ENCODE assay signal across 23 cellular contexts in genomic region chr18:55557211-55557610, GRCh38. TPM values are rescaled to one million over a fixed set of nuclear protein-coding genes. Genes with fewer than 3 reads are reported as not detected.
DNase-seq lines count a peak whose midpoint lies in the region; ATAC-seq, FAIRE-seq and TF ChIP-seq lines count a peak whose summit lies in the region.
"Had no signal": no experiment of that assay in that cellular context is flagged by ENCODE, and none has a peak within 500 bp of the region (broad histone marks: within the 10 kb centered on the region; RNA-seq: fewer than 3 reads in every experiment).

No MANE protein-coding gene starts in this region.

- H3K18ac ChIP-seq in H1 (ENCODE audit: extremely low read depth, low read length): no peak overlapping the region

- H3K27ac ChIP-seq in OCI-LY1 (ENCODE audit: low read depth, low read length, poor library complexity, severe bottlenecking) (peak overlapping the region; percentile 95), H1 (ENCODE audit: low read depth, low read length) (no peak overlapping the region)
- H3K27ac ChIP-seq: 22Rv1, A549 had no signal

- no peak overlapping the region for H2BK20ac ChIP-seq in H1 (ENCODE audit: low read length)

- H3K27me3 Mint-ChIP-seq in nephron progenitor cell (ENCODE audit: low read depth, poor library complexity): no peaks in the 10 kb centered on the region
- H3K27me3 Mint-ChIP-seq in activated CD8-positive, alpha-beta T cell treated with anti-CD3 and anti-CD28 coated beads, Interleukin-2, amount 10 ng/mL, durations not matched to agents 7 days and 5 days (ENCODE audit: low read depth): no peaks in the 10 kb centered on the region
- H3K27me3 Mint-ChIP-seq: CD4-positive, CD25-positive, alpha-beta regulatory T cell; CD8-positive, alpha-beta memory T cell had no signal

- no peak overlapping the region for H4K5ac ChIP-seq in H1 (ENCODE audit: insufficient read length, low read depth, low read length)

- H2BK5ac ChIP-seq in H1 (ENCODE audit: low read depth, low read length): no peak overlapping the region

- H3K4me1 Mint-ChIP-seq in nephron progenitor cell: peaks cover 10% of the 10 kb centered on the region
- H3K4me1 Mint-ChIP-seq in activated CD8-positive, alpha-beta T cell treated with anti-CD3 and anti-CD28 coated beads, Interleukin-2, amount 10 ng/mL, durations not matched to agents 7 days and 5 days (ENCODE audit: low read depth): no peaks in the 10 kb centered on the region
- H3K4me1 Mint-ChIP-seq: CD4-positive, CD25-positive, alpha-beta regulatory T cell; CD8-positive, alpha-beta memory T cell had no signal

- H3K9me3 Mint-ChIP-seq in nephron progenitor cell: peaks cover 2% of the 10 kb centered on the region
- H3K9me3 Mint-ChIP-seq in activated CD8-positive, alpha-beta T cell treated with anti-CD3 and anti-CD28 coated beads, Interleukin-2, amount 10 ng/mL, durations not matched to agents 7 days and 5 days (ENCODE audit: insufficient read depth): no peaks in the 10 kb centered on the region
- H3K9me3 Mint-ChIP-seq: GM23338, HFFc6, IgD-negative memory B cell had no signal

- no peak for FAIRE-seq in H1 (lab: Jason Lieb, UNC)
- FAIRE-seq: A549, HepG2 had no signal

- H3K36me3 ChIP-seq in BE2C (no peaks in the 10 kb centered on the region; the same call in 1 of the 2 replicates), OCI-LY1 (ENCODE audit: insufficient read depth, low read length) (peaks cover 10% of the 10 kb centered on the region), H1 (ENCODE audit: control insufficient read depth in 2 of 4, insufficient read depth in 4 of 4, low read length in 3 of 4) (no peaks in the 10 kb centered on the region; a peak in 1 of 8 replicates)

- no peak for TF ChIP-seq POLR2A in H1 (IDR thresholded peaks at IDR 0.05; ENCODE audit: control extremely low read depth in 1 of 2, low read depth in 2 of 2, low read length in 2 of 2)

- no peaks in the 10 kb centered on the region; the same call in 1 of the 2 replicates for H3F3A ChIP-seq in OCI-LY1 (ENCODE audit: insufficient read depth, low read length)

- no peak overlapping the region for H4K8ac ChIP-seq in H1 (ENCODE audit: extremely low read depth, insufficient read depth, low read length)

- H3K79me2 ChIP-seq in OCI-LY1 (ENCODE audit: insufficient read depth, low read length) (peaks cover 52% of the 10 kb centered on the region), H1 (ENCODE audit: control insufficient read depth in 1 of 2, insufficient read depth in 2 of 2, low read length in 2 of 2) (peaks cover 0 to 95% of the 10 kb centered on the region in 2 experiments; a peak in 3 of 4 replicates)

- no peak overlapping the region for H3K4ac ChIP-seq in H1 (replicated peaks; ENCODE audit: insufficient read length, low read depth, low read length)

- H3K9ac ChIP-seq in OCI-LY1 (ENCODE audit: low read length): no peak overlapping the region
- no peak overlapping the region; a peak in 1 of 7 replicates for H3K9ac ChIP-seq in H1 (replicated peaks in 1 of 4; ENCODE audit: extremely low read depth in 1 of 4, low read depth in 3 of 4, low read length in 3 of 4)

- no peak overlapping the region; the same call in 1 of the 2 replicates for H2BK15ac ChIP-seq in H1 (ENCODE audit: low read length)

- POLR2A ChIA-PET in H1 (lab: Charles Lee; ENCODE audit: partially characterized antibody): no interaction called here
- POLR2A ChIA-PET in activated CD8-positive, alpha-beta T cell treated with anti-CD3 and anti-CD28 coated beads, Interleukin-2, amount 10 ng/mL, durations not matched to agents 7 days and 5 days (lab: Charles Lee): no interaction called here

- H2BK120ac ChIP-seq in H1 (replicated peaks; ENCODE audit: low read depth, low read length): no peak overlapping the region

- DNase-seq in BE2C (peak; percentile 26), H1 (ENCODE audit: low read depth in 1 of 2, low spot score in 2 of 2) (no peak), nephron progenitor cell (no peak), DMS 273 treated with DMSO at 0.1 percent for 48 hours (lab: John Stamatoyannopoulos, UW) (no peak), AG08396 (ENCODE audit: low spot score) (no peak)
- DNase-seq in activated CD8-positive, alpha-beta T cell treated with anti-CD3 and anti-CD28 coated beads, Interleukin-2, amount 10 ng/mL, durations not matched to agents 7 days and 5 days: no peak
- DNase-seq: C1 segment of cervical spinal cord; CD4-positive, CD25-positive, alpha-beta regulatory T cell; CD8-positive, alpha-beta memory T cell; COR-L47; DMS153; DMS79; GF-D8; H7; HFFc6; KBM-7 had no signal

- TF ChIP-seq CTCF in BE2C (IDR thresholded peaks at IDR 0.05; ENCODE audit: low read depth, low read length) (no peak), OCI-LY1 (IDR thresholded peaks at IDR 0.05; ENCODE audit: low read length) (no peak), H1 (IDR thresholded peaks at IDR 0.05; ENCODE audit: control extremely low read depth in 1 of 3, insufficient read depth in 1 of 3, low read depth in 1 of 3, low read length in 3 of 3) (no peak), nephron progenitor cell (IDR thresholded peaks at IDR 0.05) (no peak)

- 100% methylated on average over 1 of the region's 1 CpG; no CpG with 5 or more reads in 1 of the 2 experiments for WGBS in H1 (ENCODE audit: extremely low coverage in 1 of 2, insufficient coverage in 1 of 2, insufficient read length in 1 of 2, insufficient replicate concordance in 2 of 2, low coverage in 1 of 2, low lambda C conversion rate in 2 of 2, missing lambda C conversion rate in 1 of 2), 2 experiments

- H3K4me1 ChIP-seq in BE2C: peaks cover 12% of the 10 kb centered on the region
- H3K4me1 ChIP-seq in OCI-LY1 (ENCODE audit: insufficient read depth, low read length, severe bottlenecking): peaks cover 93% of the 10 kb centered on the region
- no peaks in the 10 kb centered on the region for H3K4me1 ChIP-seq in H1 (replicated peaks in 1 of 4; ENCODE audit: control insufficient read depth in 3 of 4, insufficient read depth in 4 of 4, low read length in 3 of 4)
- H3K4me1 ChIP-seq: A549 had no signal

- peak overlapping the region; percentile 70 for H3K23ac ChIP-seq in H1 (ENCODE audit: insufficient read length)

- H3K9me3 ChIP-seq in BE2C (no peaks in the 10 kb centered on the region), OCI-LY1 (ENCODE audit: low read length) (no peaks in the 10 kb centered on the region), H1 (ENCODE audit: insufficient read depth in 2 of 2, low read depth in 1 of 2, low read length in 1 of 2) (no peaks in the 10 kb centered on the region)
- H3K9me3 ChIP-seq: A549 had no signal

- no peak overlapping the region for H3K56ac ChIP-seq in H1 (replicated peaks; ENCODE audit: insufficient read length, low read depth, low read length)

- H3K4me3 Mint-ChIP-seq in nephron progenitor cell: no peak overlapping the region
- no peak overlapping the region for H3K4me3 Mint-ChIP-seq in activated CD8-positive, alpha-beta T cell treated with anti-CD3 and anti-CD28 coated beads, Interleukin-2, amount 10 ng/mL, durations not matched to agents 7 days and 5 days
- H3K4me3 Mint-ChIP-seq: CD4-positive, CD25-positive, alpha-beta regulatory T cell; CD8-positive, alpha-beta memory T cell; GM23338; HFFc6; IgD-negative memory B cell had no signal

- H3K14ac ChIP-seq in H1 (ENCODE audit: insufficient read length): no peak overlapping the region

- H3K36me3 Mint-ChIP-seq in nephron progenitor cell (ENCODE audit: low read depth): peaks cover 48% of the 10 kb centered on the region
- H3K36me3 Mint-ChIP-seq in activated CD8-positive, alpha-beta T cell treated with anti-CD3 and anti-CD28 coated beads, Interleukin-2, amount 10 ng/mL, durations not matched to agents 7 days and 5 days (ENCODE audit: low read depth): no peaks in the 10 kb centered on the region
- H3K36me3 Mint-ChIP-seq: CD4-positive, CD25-positive, alpha-beta regulatory T cell; CD8-positive, alpha-beta memory T cell; IgD-negative memory B cell had no signal

- no peaks in the 10 kb centered on the region for H4K20me1 ChIP-seq in OCI-LY1 (ENCODE audit: insufficient read depth, low read length)
- peaks cover 5 to 10% of the 10 kb centered on the region in 2 experiments for H4K20me1 ChIP-seq in H1 (replicated peaks in 1 of 2; ENCODE audit: control insufficient read depth in 1 of 2, insufficient read depth in 2 of 2, low read length in 2 of 2)

- no peak overlapping the region for H4K91ac ChIP-seq in H1 (replicated peaks; ENCODE audit: insufficient read length, low read length)

- H3K23me2 ChIP-seq in H1 (ENCODE audit: low read depth, low read length): no peaks in the 10 kb centered on the region

- no peak for ATAC-seq in activated CD8-positive, alpha-beta T cell treated with anti-CD3 and anti-CD28 coated beads, Interleukin-2, amount 10 ng/mL, durations not matched to agents 7 days and 5 days
- ATAC-seq: A549, GM23338, HCT116, HepG2 had no signal

- 0 out of 2 replicates have a peak, but pooled peaks cover 3% of the 10 kb centered on the region for H3K79me1 ChIP-seq in H1 (ENCODE audit: low read depth, low read length)

- H3K4me3 ChIP-seq in BE2C (ENCODE audit: low read depth, low read length): no peak overlapping the region
- H3K4me3 ChIP-seq in OCI-LY1 (ENCODE audit: low read depth, low read length, poor library complexity, severe bottlenecking): no peak overlapping the region
- H3K4me3 ChIP-seq in H1 (ENCODE audit: extremely low read depth in 1 of 4, insufficient read depth in 2 of 4, low read depth in 3 of 4, low read length in 4 of 4): no peak overlapping the region
- H3K4me3 ChIP-seq: A549, GM23338 had no signal

- H2AFZ ChIP-seq in OCI-LY1 (ENCODE audit: low read length): no peak overlapping the region
- H2AFZ ChIP-seq in H1 (ENCODE audit: low read length): no peak overlapping the region
- H2AFZ ChIP-seq: GM23338 had no signal

- H3K9me2 ChIP-seq in OCI-LY1 (ENCODE audit: low read depth, low read length): no peaks in the 10 kb centered on the region

- TF ChIP-seq RAD21 in H1 (IDR thresholded peaks at IDR 0.05 in 1 of 2, conservative IDR thresholded peaks at IDR 0.05 in 1 of 2; ENCODE audit: low read depth in 2 of 2, low read length in 2 of 2): no peak

- H2BK12ac ChIP-seq in H1 (ENCODE audit: low read depth, low read length): no peak overlapping the region

- H3K27me3 ChIP-seq in BE2C (no peaks in the 10 kb centered on the region), OCI-LY1 (ENCODE audit: insufficient read depth, low read length) (no peaks in the 10 kb centered on the region), H1 (replicated peaks in 1 of 4; ENCODE audit: control insufficient read depth in 3 of 4, extremely low read depth in 1 of 4, insufficient read depth in 3 of 4, low read length in 3 of 4) (no peaks in the 10 kb centered on the region)

- H3K27ac Mint-ChIP-seq in nephron progenitor cell: peak overlapping the region; percentile 12
- H3K27ac Mint-ChIP-seq in activated CD8-positive, alpha-beta T cell treated with anti-CD3 and anti-CD28 coated beads, Interleukin-2, amount 10 ng/mL, durations not matched to agents 7 days and 5 days: no peak overlapping the region
- H3K27ac Mint-ChIP-seq: CD4-positive, CD25-positive, alpha-beta regulatory T cell; CD8-positive, alpha-beta memory T cell; HFFc6; IgD-negative memory B cell had no signal

- H3K4me2 ChIP-seq in OCI-LY1 (ENCODE audit: low read length) (no peak overlapping the region; the same call in 1 of the 2 replicates), H1 (ENCODE audit: insufficient read depth in 1 of 2, low read depth in 2 of 2, low read length in 2 of 2) (no peak overlapping the region)
- H3K4me2 ChIP-seq: A549, GM23338 had no signal

- CTCF ChIA-PET in H1 (lab: Charles Lee; ENCODE audit: partially characterized antibody): interaction anchor here (1.3 kb wide), 1 partner anchor 13 kb away, joined by 3 read pairs; no protein-coding TSS in a partner anchor
- CTCF ChIA-PET in activated CD8-positive, alpha-beta T cell treated with anti-CD3 and anti-CD28 coated beads, Interleukin-2, amount 10 ng/mL, durations not matched to agents 7 days and 5 days (lab: Charles Lee): no interaction called here

- no peak for TF ChIP-seq EP300 in H1 (IDR thresholded peaks at IDR 0.05; ENCODE audit: borderline replicate concordance in 1 of 2, low read depth in 2 of 2, low read length in 2 of 2)

- H2AK5ac ChIP-seq in H1 (ENCODE audit: low read depth, low read length): no peak overlapping the region

RNA-seq across cellular contexts. Expression of gene TCF4, which starts 30.8 kb away (rescaled TPM):
- polyA plus RNA-seq in BE2C (2012; ENCODE audit: insufficient read depth, insufficient read length, low read depth): 96.7 TPM
- 113 and 118 TPM in 2 replicates for total RNA-seq in H1 (2021; fragmentation: NEBNext Ultra II Directional; extraction: Animal tissue kit (Norgen Biotek cat#: 25700))
- polyA plus RNA-seq in H1 (2011; rRNA removed): 57.8 and 59.3 TPM in 2 replicates
- polyA plus RNA-seq in H1 (2011; cell fraction: cytosol; rRNA removed): 42.9 TPM
- polyA plus RNA-seq in H1 (2011; cell fraction: nucleus; rRNA removed): 122 TPM
- polyA plus RNA-seq in H1 (2012, experiment 1 of 2): 42.2 to 52.2 TPM (median 50.9 TPM) in 4 replicates
- polyA plus RNA-seq in H1 (2012, experiment 2 of 2): 4.2 TPM
- 65.1 TPM for polyA plus RNA-seq in H1 (2013, experiment 1 of 2)
- 59.8 TPM for polyA plus RNA-seq in H1 (2013, experiment 2 of 2)
- 352 and 443 TPM in 2 replicates for polyA minus RNA-seq in H1 (2011; rRNA and poly(A)+ RNA removed)
- polyA minus RNA-seq in H1 (2011; cell fraction: cytosol; rRNA and poly(A)+ RNA removed): 85.9 TPM
- 467 TPM for polyA minus RNA-seq in H1 (2011; cell fraction: nucleus; rRNA and poly(A)+ RNA removed)
- total RNA-seq in activated CD8-positive, alpha-beta T cell treated with anti-CD3 and anti-CD28 coated beads, Interleukin-2, amount 10 ng/mL, durations not matched to agents 7 days and 5 days: under 1 TPM; 0.21 to 0.26 TPM
- total RNA-seq: HepG2 had no signal
- polyA plus RNA-seq: HepG2 had no signal

Comparison
In these comparisons a context has a peak if more than half of its experiments do, and no peak if none do; other contexts are left out.
1. RNA of gene TCF4, which starts 30.8 kb away (total RNA-seq): 113 to 118 TPM in H1; 0.21 to 0.26 TPM in activated CD8-positive, alpha-beta T cell treated with anti-CD3 and anti-CD28 coated beads, Interleukin-2, amount 10 ng/mL, durations not matched to agents 7 days and 5 days; every median in the first group is over 10 times any median in the second.